8 cellular contexts compared by ENCODE assay signal in the genomic region with DNA sequence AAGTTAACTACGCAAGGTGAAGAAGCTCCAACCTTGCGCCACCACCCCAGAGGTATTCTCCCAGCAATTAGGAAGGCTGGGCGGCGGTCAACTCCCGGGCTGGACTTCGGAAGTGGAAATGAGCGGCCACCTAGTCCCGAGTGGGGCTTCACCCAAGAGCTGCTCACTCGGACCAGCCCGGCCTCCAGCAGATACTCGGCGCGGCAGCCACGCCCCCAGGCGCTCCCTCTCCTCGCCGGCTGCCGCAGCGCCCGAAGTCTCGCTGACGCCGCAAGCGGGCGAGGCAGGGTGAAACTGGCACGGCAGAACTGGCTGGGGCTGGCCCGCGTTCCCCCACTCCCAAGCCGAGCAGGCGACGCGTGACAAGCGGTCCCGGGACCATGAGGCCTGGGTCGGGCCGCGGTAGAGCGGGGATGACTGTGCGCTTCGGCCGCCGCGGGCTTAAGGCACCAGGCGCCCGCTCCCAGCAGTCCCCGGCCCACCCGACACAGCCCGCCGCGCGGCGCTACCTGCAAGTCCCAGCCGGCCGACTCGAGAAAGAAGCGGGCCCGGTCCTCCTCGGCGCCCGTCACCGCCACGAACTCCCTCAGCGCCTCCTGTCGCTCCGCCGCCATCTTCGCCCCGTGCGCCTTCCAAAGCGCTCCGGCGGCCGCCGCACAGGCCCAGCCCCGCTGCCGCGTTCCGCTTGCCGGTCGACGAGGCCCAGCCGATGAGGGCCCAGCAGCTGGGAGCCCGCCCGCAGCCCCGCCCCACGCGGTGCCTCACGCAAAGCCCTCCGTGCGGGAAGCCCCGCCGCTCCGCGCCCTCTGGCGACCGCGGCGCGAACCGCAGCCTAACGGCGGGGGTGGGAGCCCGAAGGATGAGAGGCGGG. TPM values are rescaled to one million over a fixed set of nuclear protein-coding genes. Genes with fewer than 3 reads are reported as not detected.
DNase-seq lines count a peak whose midpoint lies in the region; ATAC-seq and TF ChIP-seq lines count a peak whose summit lies in the region.

A gene (minus strand): TSS at position 639 of the 871 bp plus-strand sequence. CDS start 25 bp downstream, at position 614.

- H3K4me3 ChIP-seq in epithelial cell of proximal tubule (ENCODE audit: low read depth, low read length) (peak within 1 kb of the TSS; percentile 78), mucosa of rectum (ENCODE audit: low read length in 2 of 2) (peak within 1 kb of the TSS; percentile 75 to 83)

- peak within 1 kb of the TSS; percentile 92 to 99 (median 92) for H3K27ac Mint-ChIP-seq in IgD-negative memory B cell

- no peaks in the 10 kb centered on the region for H3K9me3 Mint-ChIP-seq in IgD-negative memory B cell

- peak within 1 kb of the TSS; percentile 82 to 85 for H3K27ac ChIP-seq in mucosa of rectum (ENCODE audit: low read depth in 2 of 2, low read length in 2 of 2)

- ATAC-seq in GM21528 (IDR thresholded peaks at IDR 0.05; ENCODE audit: low FRiP score, unreplicated experiment), result peak; percentile 81

- H3K4me3 Mint-ChIP-seq in IgD-negative memory B cell, result peak within 1 kb of the TSS; percentile 88 to 94 (median 90)

- H3K9me3 ChIP-seq in mucosa of rectum (ENCODE audit: control insufficient read depth in 2 of 2, low read length in 2 of 2), result no peaks in the 10 kb centered on the region

- H3K36me3 ChIP-seq in mucosa of rectum (ENCODE audit: control insufficient read depth in 2 of 2, insufficient read depth in 2 of 2, low read length in 2 of 2), result peaks cover 11 to 23% of the 10 kb centered on the region in 2 donors

- peak within 1 kb of the TSS; percentile 48 to 81 for H3K9ac ChIP-seq in mucosa of rectum (ENCODE audit: low read depth in 1 of 2, low read length in 2 of 2)

- peaks cover 34 to 55% (median 46%) of the 10 kb centered on the region in 3 donors for H3K4me1 Mint-ChIP-seq in IgD-negative memory B cell

- H3K27me3 Mint-ChIP-seq in IgD-negative memory B cell, result no peaks in the 10 kb centered on the region

- peaks cover 5% of the 10 kb centered on the region for H3K36me3 Mint-ChIP-seq in IgD-negative memory B cell

- no peaks in the 10 kb centered on the region for H3K27me3 ChIP-seq in mucosa of rectum (ENCODE audit: control insufficient read depth in 2 of 2, insufficient read depth in 2 of 2, low read length in 2 of 2)

- peaks cover 36 to 46% of the 10 kb centered on the region in 2 donors for H3K4me1 ChIP-seq in mucosa of rectum (ENCODE audit: control insufficient read depth in 2 of 2, insufficient read depth in 2 of 2, low read length in 2 of 2)

- peak; percentile 77 for TF ChIP-seq CTCF in epithelial cell of proximal tubule (conservative IDR thresholded peaks at IDR 0.05; ENCODE audit: low read depth, low read length)

- peak; percentile 63 for DNase-seq in DMS114 treated with DMSO at 0.1 percent for 48 hours (lab: John Stamatoyannopoulos, UW; ENCODE audit: unreplicated experiment)
- DNase-seq in OCI-M1 (lab: John Stamatoyannopoulos, UW), result peak; percentile 98
- DNase-seq in activated T-cell treated with anti-CD3 and anti-CD28 coated beads for 4 hours, result peak; percentile 95
- no peak for DNase-seq in epithelial cell of proximal tubule (ENCODE audit: low read depth)
- DNase-seq in stimulated activated CD8-positive, alpha-beta memory T cell treated with anti-CD3 and anti-CD28 coated beads, Interleukin-4, amount 100 ng/mL, for 48 hours, result peak; percentile 97

RNA-seq across cellular contexts. Expression of the gene that starts here (rescaled TPM):
- 112 TPM for polyA plus RNA-seq in IgD-negative memory B cell
- 58.6 and 61.6 TPM in 2 replicates for total RNA-seq in epithelial cell of proximal tubule
